25 cellular contexts compared by ENCODE assay signal in genomic region chr12:27521981-27522380, GRCh38. TPM values are rescaled to one million over a fixed set of nuclear protein-coding genes. Genes with fewer than 3 reads are reported as not detected.
A peak's percentile ranks its signal among the peaks of the same experiment; 100 is the strongest.
DNase-seq lines count a peak whose midpoint lies in the region; ATAC-seq and TF ChIP-seq lines count a peak whose summit lies in the region.
"Had no signal": no experiment of that assay in that cellular context is flagged by ENCODE, and none has a peak within 500 bp of the region (broad histone marks: within the 10 kb centered on the region; RNA-seq: fewer than 3 reads in every experiment).

No MANE protein-coding gene starts in this region.

- no peak for DNase-seq in activated naive CD4-positive, alpha-beta T cell treated with anti-CD3 and anti-CD28 coated beads for 36 hours
- DNase-seq in activated naive CD8-positive, alpha-beta T cell treated with anti-CD3 and anti-CD28 coated beads, Interleukin-2, amount 50 U/mL, for 24 hours, result no peak
- DNase-seq in naive thymus-derived CD4-positive, alpha-beta T cell, result no peak
- DNase-seq in type B pancreatic cell (ENCODE audit: extremely low spot score, unreplicated experiment), result no peak
- no peak for DNase-seq in CD8-positive, alpha-beta T cell
- DNase-seq in psoas muscle, result no peak
- DNase-seq in ACHN, result no peak
- DNase-seq: activated CD4-positive, alpha-beta T cell treated with anti-CD3 and anti-CD28 coated beads for 36 hours; activated T-cell treated with anti-CD3 and anti-CD28 coated beads, Interleukin-2, amount 50 U/mL, for 72 hours; body of pancreas; effector CD8-positive, alpha-beta T cell; hypothalamus; islet precursor cell; NCI-H1436; NCI-H2107; NCI-H510A treated with DMSO at 0.1 percent for 48 hours; pancreas; right lobe of liver; stimulated activated CD4-positive, alpha-beta T cell treated with anti-CD3 and anti-CD28 coated beads, Interleukin-15, amount 100 ng/mL, for 24 hours; stimulated activated CD8-positive, alpha-beta memory T cell treated with anti-CD3 and anti-CD28 coated beads, Interleukin-4, amount 100 ng/mL, for 48 hours had no signal

- H3K4me3 Mint-ChIP-seq in activated naive CD4-positive, alpha-beta T cell treated with anti-CD3 and anti-CD28 coated beads, Interleukin-2, amount 50 U/mL, for 24 hours, result peak overlapping the region; percentile 20
- H3K4me3 Mint-ChIP-seq in activated naive CD4-positive, alpha-beta T cell treated with anti-CD3 and anti-CD28 coated beads for 36 hours, result no peak overlapping the region
- H3K4me3 Mint-ChIP-seq in activated naive CD8-positive, alpha-beta T cell treated with anti-CD3 and anti-CD28 coated beads, Interleukin-2, amount 50 U/mL, for 24 hours, result no peak overlapping the region
- H3K4me3 Mint-ChIP-seq in naive thymus-derived CD4-positive, alpha-beta T cell, result peak overlapping the region in 8 of 10 donors; percentile 3 to 96 (median 22)
- peak overlapping the region; percentile 37 for H3K4me3 Mint-ChIP-seq in type B pancreatic cell
- H3K4me3 Mint-ChIP-seq in CD8-positive, alpha-beta T cell, result no peak overlapping the region
- H3K4me3 Mint-ChIP-seq: activated CD4-positive, alpha-beta T cell treated with anti-CD3 and anti-CD28 coated beads for 36 hours had no signal

- H3K36me3 Mint-ChIP-seq in activated naive CD4-positive, alpha-beta T cell treated with anti-CD3 and anti-CD28 coated beads, Interleukin-2, amount 50 U/mL, for 24 hours, result no peaks in the 10 kb centered on the region
- no peaks in the 10 kb centered on the region for H3K36me3 Mint-ChIP-seq in activated naive CD4-positive, alpha-beta T cell treated with anti-CD3 and anti-CD28 coated beads for 36 hours (ENCODE audit: low read depth)
- H3K36me3 Mint-ChIP-seq in activated naive CD8-positive, alpha-beta T cell treated with anti-CD3 and anti-CD28 coated beads, Interleukin-2, amount 50 U/mL, for 24 hours (ENCODE audit: low read depth), result no peaks in the 10 kb centered on the region
- peaks cover 0 to 6% (median 0%) of the 10 kb centered on the region in 5 donors for H3K36me3 Mint-ChIP-seq in naive thymus-derived CD4-positive, alpha-beta T cell
- H3K36me3 Mint-ChIP-seq in type B pancreatic cell, result peaks cover 7% of the 10 kb centered on the region
- peaks cover 7% of the 10 kb centered on the region for H3K36me3 Mint-ChIP-seq in CD8-positive, alpha-beta T cell

- H3K9me3 ChIP-seq in naive thymus-derived CD4-positive, alpha-beta T cell (ENCODE audit: control insufficient read depth in 2 of 3, low read length in 3 of 3), result no peaks in the 10 kb centered on the region
- H3K9me3 ChIP-seq in CD8-positive, alpha-beta T cell (ENCODE audit: low read length), result no peaks in the 10 kb centered on the region
- H3K9me3 ChIP-seq in psoas muscle, result no peaks in the 10 kb centered on the region
- H3K9me3 ChIP-seq: A549, pancreas, right lobe of liver had no signal

- H3K27ac Mint-ChIP-seq in activated naive CD4-positive, alpha-beta T cell treated with anti-CD3 and anti-CD28 coated beads, Interleukin-2, amount 50 U/mL, for 24 hours, result peak overlapping the region; percentile 18
- no peak overlapping the region for H3K27ac Mint-ChIP-seq in activated naive CD4-positive, alpha-beta T cell treated with anti-CD3 and anti-CD28 coated beads for 36 hours
- H3K27ac Mint-ChIP-seq in activated naive CD8-positive, alpha-beta T cell treated with anti-CD3 and anti-CD28 coated beads, Interleukin-2, amount 50 U/mL, for 24 hours, result peak overlapping the region; percentile 1
- H3K27ac Mint-ChIP-seq in naive thymus-derived CD4-positive, alpha-beta T cell, result peak overlapping the region in 7 of 9 donors; percentile 0 to 99 (median 66)
- H3K27ac Mint-ChIP-seq in type B pancreatic cell, result peak overlapping the region; percentile 22
- H3K27ac Mint-ChIP-seq in CD8-positive, alpha-beta T cell, result no peak overlapping the region
- H3K27ac Mint-ChIP-seq: activated CD4-positive, alpha-beta T cell treated with anti-CD3 and anti-CD28 coated beads for 36 hours; activated T-cell treated with anti-CD3 and anti-CD28 coated beads, Interleukin-2, amount 50 U/mL, for 72 hours had no signal

- CTCF ChIA-PET in activated naive CD4-positive, alpha-beta T cell treated with anti-CD3 and anti-CD28 coated beads for 36 hours (lab: Charles Lee), result no interaction called here
- CTCF ChIA-PET in naive thymus-derived CD4-positive, alpha-beta T cell (lab: Charles Lee), result no interaction called here
- CTCF ChIA-PET in CD8-positive, alpha-beta T cell (lab: Charles Lee), result interaction anchor here (1.3 kb wide), 1 partner anchor 8 kb away, joined by 3 read pairs; no protein-coding TSS in a partner anchor

- POLR2A ChIA-PET in naive thymus-derived CD4-positive, alpha-beta T cell (lab: Charles Lee), result no interaction called here
- POLR2A ChIA-PET in CD8-positive, alpha-beta T cell (lab: Charles Lee), result interaction anchor here (0.6 kb wide), 1 partner anchor 251 kb away, joined by 3 read pairs; no protein-coding TSS in a partner anchor

- H3K4me1 ChIP-seq in naive thymus-derived CD4-positive, alpha-beta T cell (ENCODE audit: control insufficient read depth in 2 of 2, insufficient read depth in 2 of 2, low read length in 2 of 2), result peaks cover 5 to 7% of the 10 kb centered on the region in 2 donors
- H3K4me1 ChIP-seq in CD8-positive, alpha-beta T cell (ENCODE audit: insufficient read depth, low read length), result peaks cover 14% of the 10 kb centered on the region
- H3K4me1 ChIP-seq in psoas muscle, result peaks cover 5% of the 10 kb centered on the region

- WGBS in psoas muscle, 3 donors, result 94 to 97% (median 97%) methylated on average over 4 of the region's 4 CpGs

- no peak for ATAC-seq in activated naive CD8-positive, alpha-beta T cell treated with anti-CD3 and anti-CD28 coated beads, Interleukin-2, amount 50 U/mL, for 24 hours
- ATAC-seq in naive thymus-derived CD4-positive, alpha-beta T cell, result no peak
- no peak for ATAC-seq in CD8-positive, alpha-beta T cell
- no peak for ATAC-seq in psoas muscle
- ATAC-seq: A549; activated CD4-positive, alpha-beta T cell treated with anti-CD3 and anti-CD28 coated beads for 36 hours; activated T-cell treated with anti-CD3 and anti-CD28 coated beads, Interleukin-2, amount 50 U/mL, for 72 hours; body of pancreas; esophagus mucosa; pancreas; right lobe of liver; SK-N-SH treated with all-trans-retinoic acid at 6 μM for 48 hours had no signal

- no peaks in the 10 kb centered on the region for H3K9me3 Mint-ChIP-seq in activated naive CD4-positive, alpha-beta T cell treated with anti-CD3 and anti-CD28 coated beads, Interleukin-2, amount 50 U/mL, for 24 hours
- no peaks in the 10 kb centered on the region for H3K9me3 Mint-ChIP-seq in activated naive CD4-positive, alpha-beta T cell treated with anti-CD3 and anti-CD28 coated beads for 36 hours
- H3K9me3 Mint-ChIP-seq in activated naive CD8-positive, alpha-beta T cell treated with anti-CD3 and anti-CD28 coated beads, Interleukin-2, amount 50 U/mL, for 24 hours, result no peaks in the 10 kb centered on the region
- no peaks in the 10 kb centered on the region for H3K9me3 Mint-ChIP-seq in naive thymus-derived CD4-positive, alpha-beta T cell
- no peaks in the 10 kb centered on the region for H3K9me3 Mint-ChIP-seq in type B pancreatic cell
- no peaks in the 10 kb centered on the region for H3K9me3 Mint-ChIP-seq in CD8-positive, alpha-beta T cell
- H3K9me3 Mint-ChIP-seq: activated T-cell treated with anti-CD3 and anti-CD28 coated beads, Interleukin-2, amount 50 U/mL, for 72 hours had no signal

- H3K27me3 Mint-ChIP-seq in activated naive CD4-positive, alpha-beta T cell treated with anti-CD3 and anti-CD28 coated beads, Interleukin-2, amount 50 U/mL, for 24 hours, result peaks cover 3% of the 10 kb centered on the region
- peaks cover 1% of the 10 kb centered on the region for H3K27me3 Mint-ChIP-seq in activated naive CD4-positive, alpha-beta T cell treated with anti-CD3 and anti-CD28 coated beads for 36 hours (ENCODE audit: low read depth)
- peaks cover 30% of the 10 kb centered on the region for H3K27me3 Mint-ChIP-seq in activated naive CD8-positive, alpha-beta T cell treated with anti-CD3 and anti-CD28 coated beads, Interleukin-2, amount 50 U/mL, for 24 hours
- peaks cover 6 to 45% (median 9%) of the 10 kb centered on the region in 5 donors for H3K27me3 Mint-ChIP-seq in naive thymus-derived CD4-positive, alpha-beta T cell
- peaks cover 20% of the 10 kb centered on the region for H3K27me3 Mint-ChIP-seq in type B pancreatic cell
- peaks cover 11% of the 10 kb centered on the region for H3K27me3 Mint-ChIP-seq in CD8-positive, alpha-beta T cell (ENCODE audit: low read depth)

- no peak for TF ChIP-seq CTCF in type B pancreatic cell (conservative IDR thresholded peaks at IDR 0.05)
- no peak for TF ChIP-seq CTCF in CD8-positive, alpha-beta T cell (IDR thresholded peaks at IDR 0.05)
- TF ChIP-seq CTCF in psoas muscle (IDR thresholded peaks at IDR 0.05), result no peak

- H3K4me1 Mint-ChIP-seq in activated naive CD4-positive, alpha-beta T cell treated with anti-CD3 and anti-CD28 coated beads, Interleukin-2, amount 50 U/mL, for 24 hours, result peaks cover 36% of the 10 kb centered on the region
- H3K4me1 Mint-ChIP-seq in activated naive CD4-positive, alpha-beta T cell treated with anti-CD3 and anti-CD28 coated beads for 36 hours (ENCODE audit: low read depth), result peaks cover 24% of the 10 kb centered on the region
- H3K4me1 Mint-ChIP-seq in activated naive CD8-positive, alpha-beta T cell treated with anti-CD3 and anti-CD28 coated beads, Interleukin-2, amount 50 U/mL, for 24 hours, result peaks cover 34% of the 10 kb centered on the region
- peaks cover 12 to 43% (median 28%) of the 10 kb centered on the region in 7 donors for H3K4me1 Mint-ChIP-seq in naive thymus-derived CD4-positive, alpha-beta T cell
- peaks cover 14% of the 10 kb centered on the region for H3K4me1 Mint-ChIP-seq in type B pancreatic cell (ENCODE audit: unreplicated experiment)
- H3K4me1 Mint-ChIP-seq in CD8-positive, alpha-beta T cell (ENCODE audit: low read depth), result peaks cover 24% of the 10 kb centered on the region

- H3K27ac ChIP-seq in naive thymus-derived CD4-positive, alpha-beta T cell (ENCODE audit: low read depth, low read length), result no peak overlapping the region
- no peak overlapping the region for H3K27ac ChIP-seq in CD8-positive, alpha-beta T cell (ENCODE audit: low read depth, low read length)
- H3K27ac ChIP-seq in psoas muscle, result no peak overlapping the region
- H3K27ac ChIP-seq: pancreas, right lobe of liver, RWPE1 had no signal

- intact Hi-C loops in activated naive CD4-positive, alpha-beta T cell treated with anti-CD3 and anti-CD28 coated beads for 36 hours (cut with micrococcal nuclease), result loop anchor here (2.0 to 5.0 kb wide), 4 partner anchors 85 to 280 kb away; partner anchors contain the start of genes MRPS35 and STK38L
- intact Hi-C loops in naive thymus-derived CD4-positive, alpha-beta T cell (cut with micrococcal nuclease), result loop anchor here (5.0 to 10.0 kb wide), 11 partner anchors 113 to 1407 kb away; partner anchors contain the start of genes KLHL42 (in 2 of the 2), MANSC4 (in 2 of the 2), BMAL2 (in 1 of the 2) and CCDC91 (in 1 of the 2)
- intact Hi-C loops in CD8-positive, alpha-beta T cell (cut with DNase I, micrococcal nuclease), result loop anchor here (5.0 to 10.0 kb wide), 6 partner anchors 190 to 673 kb away; partner anchors contain the start of genes STK38L (in 2 of the 2), CCDC91 (in 1 of the 2), FGFR1OP2 (in 1 of the 2) and INTS13 (in 1 of the 2)
- intact Hi-C loops in psoas muscle (cut with DNase I), result loop anchor here (1.0 to 10.0 kb wide), 3 partner anchors 45 to 113 kb away; no protein-coding TSS in a partner anchor

- in situ Hi-C loops in ACHN (cut with HindIII; ENCODE audit: low pct_ligation_motif_present, low pct_unique_long_range_greater_than_20kb, low sequenced_read_pairs), result loop anchor here (25.0 kb wide), 1 partner anchor 115 kb away; no protein-coding TSS in a partner anchor

- no peak overlapping the region for H3K4me3 ChIP-seq in naive thymus-derived CD4-positive, alpha-beta T cell (ENCODE audit: low read length)
- H3K4me3 ChIP-seq in CD8-positive, alpha-beta T cell (ENCODE audit: low read depth, low read length), result no peak overlapping the region
- no peak overlapping the region for H3K4me3 ChIP-seq in psoas muscle
- H3K4me3 ChIP-seq: A549, body of pancreas, pancreas, right lobe of liver had no signal

- H3K27me3 ChIP-seq in naive thymus-derived CD4-positive, alpha-beta T cell (ENCODE audit: control insufficient read depth in 2 of 2, insufficient read depth in 2 of 2, low read length in 2 of 2), result no peaks in the 10 kb centered on the region
- no peaks in the 10 kb centered on the region for H3K27me3 ChIP-seq in CD8-positive, alpha-beta T cell (ENCODE audit: insufficient read depth, low read length)
- H3K27me3 ChIP-seq in psoas muscle (ENCODE audit: insufficient read depth in 3 of 3, low read length in 2 of 3), result no peaks in the 10 kb centered on the region
- H3K27me3 ChIP-seq: body of pancreas, pancreas, right lobe of liver had no signal

- H3K36me3 ChIP-seq in naive thymus-derived CD4-positive, alpha-beta T cell (ENCODE audit: control insufficient read depth in 2 of 3, insufficient read depth in 3 of 3, low read length in 3 of 3), result no peaks in the 10 kb centered on the region
- no peaks in the 10 kb centered on the region for H3K36me3 ChIP-seq in CD8-positive, alpha-beta T cell (ENCODE audit: insufficient read depth, low read length)
- no peaks in the 10 kb centered on the region for H3K36me3 ChIP-seq in psoas muscle (ENCODE audit: insufficient read depth in 1 of 2, low read depth in 1 of 2)
- H3K36me3 ChIP-seq: pancreas, right lobe of liver had no signal

RNA-seq across cellular contexts. Expression of gene PPFIBP1, which starts 2.0 kb away (rescaled TPM):
- total RNA-seq in activated naive CD4-positive, alpha-beta T cell treated with anti-CD3 and anti-CD28 coated beads for 36 hours, result 10 to 100 TPM; 43.4 to 43.6 TPM
- 10 to 100 TPM in 1 of 5 experiments, 1 to 10 TPM in 4; 3.3 to 29.2 (median 7.5) TPM for total RNA-seq in naive thymus-derived CD4-positive, alpha-beta T cell
- polyA plus RNA-seq in naive thymus-derived CD4-positive, alpha-beta T cell, result 1 to 10 TPM; 2.7 to 3.4 TPM
- total RNA-seq in type B pancreatic cell (ENCODE audit: low replicate concordance), result 68.3 and 118 TPM in 2 replicates
- 1 to 10 TPM; 1.1 to 1.9 TPM for total RNA-seq in CD8-positive, alpha-beta T cell
- 10 to 100 TPM; 28.3 to 63.1 (median 29.6) TPM for total RNA-seq in psoas muscle
- polyA plus RNA-seq in psoas muscle, result 10 to 100 TPM in 1 of 3 donors, 1 to 10 TPM in 2; 5.9 to 11.2 (median 6.3) TPM

Comparison
In these comparisons a context has a peak if more than half of its experiments do, and no peak if none do; other contexts are left out.
1. H3K27ac Mint-ChIP-seq: peak in activated naive CD4-positive, alpha-beta T cell treated with anti-CD3 and anti-CD28 coated beads, Interleukin-2, amount 50 U/mL, for 24 hours (single experiment), activated naive CD8-positive, alpha-beta T cell treated with anti-CD3 and anti-CD28 coated beads, Interleukin-2, amount 50 U/mL, for 24 hours (single experiment), naive thymus-derived CD4-positive, alpha-beta T cell (7 of 9) and type B pancreatic cell (single experiment); none in activated naive CD4-positive, alpha-beta T cell treated with anti-CD3 and anti-CD28 coated beads for 36 hours (single experiment) and CD8-positive, alpha-beta T cell (single experiment).
2. H3K4me3 Mint-ChIP-seq: peak in activated naive CD4-positive, alpha-beta T cell treated with anti-CD3 and anti-CD28 coated beads, Interleukin-2, amount 50 U/mL, for 24 hours (single experiment), naive thymus-derived CD4-positive, alpha-beta T cell (8 of 10) and type B pancreatic cell (single experiment); none in activated naive CD4-positive, alpha-beta T cell treated with anti-CD3 and anti-CD28 coated beads for 36 hours (single experiment), activated naive CD8-positive, alpha-beta T cell treated with anti-CD3 and anti-CD28 coated beads, Interleukin-2, amount 50 U/mL, for 24 hours (single experiment) and CD8-positive, alpha-beta T cell (single experiment).